Comparison of ENCODE assay signal across 1 cellular context in the genomic region with DNA sequence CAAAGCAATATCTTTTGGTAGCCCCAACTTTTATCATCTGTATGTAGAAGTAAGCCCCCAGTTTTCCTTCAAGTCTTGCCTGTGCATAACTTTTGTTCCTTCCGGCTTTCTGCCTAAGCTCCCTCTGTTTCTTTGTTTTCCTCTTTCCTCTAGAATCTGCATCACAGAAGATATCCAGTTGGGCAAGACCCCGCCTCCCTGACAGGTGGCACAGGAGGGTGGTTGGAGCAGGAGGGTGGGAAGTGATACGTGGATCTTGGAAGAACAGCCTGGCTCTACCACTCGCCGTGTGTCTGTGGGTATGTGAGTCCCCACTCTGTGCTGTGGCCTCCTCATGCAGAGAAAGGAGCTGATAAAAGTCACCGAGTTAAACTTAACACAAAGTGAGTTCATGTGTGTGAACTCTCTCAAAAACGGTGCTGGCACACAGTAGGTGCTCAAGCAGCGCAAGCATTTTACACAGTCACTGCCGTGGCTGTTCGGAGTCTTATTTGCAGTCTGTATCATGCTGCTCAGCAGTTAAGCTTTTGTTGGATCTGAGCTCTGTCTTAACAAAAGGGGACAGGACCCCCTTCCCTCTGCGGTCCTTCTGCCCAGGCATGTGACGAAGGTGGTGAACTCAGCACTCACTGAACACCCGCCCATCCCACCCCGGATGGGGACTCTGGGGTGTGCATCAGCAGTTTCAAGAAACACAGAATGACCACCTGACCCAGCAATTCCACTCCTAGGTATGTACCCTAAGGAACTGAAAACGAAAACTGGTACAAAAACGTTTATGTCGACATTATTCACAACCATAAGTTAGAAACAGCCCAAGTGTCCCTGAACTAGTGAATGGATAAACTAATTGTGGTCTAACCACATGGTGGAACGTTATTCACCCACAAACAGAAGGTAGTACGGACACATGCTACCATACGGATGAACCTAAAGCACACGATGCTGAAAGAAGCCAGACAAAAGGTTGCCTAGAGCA.
TF ChIP-seq lines count a peak whose summit lies in the region.

No MANE protein-coding gene starts in this region.

TF ChIP-seq in H1, 55 proteins besides CTCF, POLR2A, EP300 and RAD21:
- TF ChIP-seq GABPA (IDR thresholded peaks at IDR 0.05; ENCODE audit: borderline replicate concordance, insufficient read depth, low read length) (no peak), CHD2 (IDR thresholded peaks at IDR 0.05; ENCODE audit: low read length) (no peak), NANOG (IDR thresholded peaks at IDR 0.05; ENCODE audit: insufficient read depth, low read depth, low read length, poor library complexity, severe bottlenecking) (no peak), TAF7 (optimal IDR thresholded peaks at IDR 0.05; ENCODE audit: borderline replicate concordance, low read depth, low read length) (no peak), RNF2 (IDR thresholded peaks at IDR 0.05; ENCODE audit: borderline replicate concordance, low read depth, low read length, missing control alignments, poor library complexity, severe bottlenecking) (no peak), SIN3A (conservative IDR thresholded peaks at IDR 0.05 in 1 of 2, IDR thresholded peaks at IDR 0.05 in 1 of 2; ENCODE audit: low read depth in 1 of 2, low read length in 2 of 2) (no peak; a peak in 1 of 4 replicates), CEBPB (IDR thresholded peaks at IDR 0.05; ENCODE audit: low read depth, low read length) (peak; percentile 81), HDAC2 (IDR thresholded peaks at IDR 0.05; ENCODE audit: borderline replicate concordance in 1 of 2, low read depth in 2 of 2, low read length in 2 of 2) (peak; percentile 61 to 79; a peak in 2 of 4 replicates), SP1 (IDR thresholded peaks at IDR 0.05; ENCODE audit: low read depth, low read length) (no peak), JUND (IDR thresholded peaks at IDR 0.05; ENCODE audit: low read length) (no peak), MAX (IDR thresholded peaks at IDR 0.05) (peak; percentile 47), EGR1 (IDR thresholded peaks at IDR 0.05; ENCODE audit: borderline replicate concordance, low read depth, low read length) (0 out of 2 replicates have a peak, but pooled peaks have one; percentile 35), BACH1 (IDR thresholded peaks at IDR 0.05; ENCODE audit: low read length) (no peak), PHF8 (conservative IDR thresholded peaks at IDR 0.05; ENCODE audit: low read depth, low read length) (no peak), NRF1 (IDR thresholded peaks at IDR 0.05; ENCODE audit: low read depth, low read length) (no peak), JUN (IDR thresholded peaks at IDR 0.05; ENCODE audit: low read depth, low read length) (no peak), KDM4A (IDR thresholded peaks at IDR 0.05; ENCODE audit: low read depth, low read length, severe bottlenecking) (no peak), CREB1 (IDR thresholded peaks at IDR 0.05) (no peak), CBX8 (IDR thresholded peaks at IDR 0.05; ENCODE audit: borderline replicate concordance, low read depth, low read length) (no peak), SIRT6 (IDR thresholded peaks at IDR 0.05; ENCODE audit: low read length) (no peak), RXRA (IDR thresholded peaks at IDR 0.05; ENCODE audit: insufficient read depth, low read depth, low read length) (no peak), SP4 (IDR thresholded peaks at IDR 0.05; ENCODE audit: low read length) (no peak), SAP30 (IDR thresholded peaks at IDR 0.05; ENCODE audit: insufficient read depth, insufficient replicate concordance, low read length) (no peak), POLR2AphosphoS5 (IDR thresholded peaks at IDR 0.05; ENCODE audit: low read depth, low read length) (no peak), HDAC6 (IDR thresholded peaks at IDR 0.05; ENCODE audit: low read depth, low read length) (no peak), TCF12 (IDR thresholded peaks at IDR 0.05; ENCODE audit: low read depth, low read length) (no peak), RFX5 (IDR thresholded peaks at IDR 0.05; ENCODE audit: borderline replicate concordance, low read depth, low read length) (no peak), KDM1A (IDR thresholded peaks at IDR 0.05; ENCODE audit: borderline replicate concordance, low read length) (no peak), SIX5 (IDR thresholded peaks at IDR 0.05; ENCODE audit: low read depth, low read length) (no peak), MAFK (IDR thresholded peaks at IDR 0.05; ENCODE audit: low read depth, low read length) (no peak), BCL11A (IDR thresholded peaks at IDR 0.05; ENCODE audit: low read depth in 2 of 2, low read length in 2 of 2) (no peak), TBP (IDR thresholded peaks at IDR 0.05; ENCODE audit: low read depth, low read length) (no peak), TEAD4 (IDR thresholded peaks at IDR 0.05; ENCODE audit: low read depth, low read length) (no peak), GTF2F1 (IDR thresholded peaks at IDR 0.05; ENCODE audit: borderline replicate concordance, low read depth, low read length) (no peak), BRCA1 (IDR thresholded peaks at IDR 0.05; ENCODE audit: low read depth, low read length) (no peak), SUZ12 (IDR thresholded peaks at IDR 0.05; ENCODE audit: low read length) (no peak), RBBP5 (IDR thresholded peaks at IDR 0.05; ENCODE audit: borderline replicate concordance, low read depth, low read length) (no peak), KDM5A (IDR thresholded peaks at IDR 0.05; ENCODE audit: low read length) (no peak), CBX5 (IDR thresholded peaks at IDR 0.05; ENCODE audit: low read depth, low read length) (no peak), ZNF274 (IDR thresholded peaks at IDR 0.05; ENCODE audit: borderline replicate concordance, extremely low read depth, low read length) (no peak), SRF (IDR thresholded peaks at IDR 0.05; ENCODE audit: low read depth, low read length) (no peak), POU5F1 (IDR thresholded peaks at IDR 0.05; ENCODE audit: low read depth, low read length) (0 out of 2 replicates have a peak, but pooled peaks have one; percentile 13), EZH2 (IDR thresholded peaks at IDR 0.05; ENCODE audit: low read depth, low read length, severe bottlenecking) (no peak), FOSL1 (IDR thresholded peaks at IDR 0.05; ENCODE audit: insufficient read depth, low read depth, low read length) (no peak), ASH2L (IDR thresholded peaks at IDR 0.05; ENCODE audit: low read length) (peak; percentile 58), SP2 (IDR thresholded peaks at IDR 0.05; ENCODE audit: low read length) (no peak), CTBP2 (IDR thresholded peaks at IDR 0.05; ENCODE audit: borderline replicate concordance, insufficient read depth, insufficient read length, low read length) (no peak)
- TF ChIP-seq, protein P1, sequence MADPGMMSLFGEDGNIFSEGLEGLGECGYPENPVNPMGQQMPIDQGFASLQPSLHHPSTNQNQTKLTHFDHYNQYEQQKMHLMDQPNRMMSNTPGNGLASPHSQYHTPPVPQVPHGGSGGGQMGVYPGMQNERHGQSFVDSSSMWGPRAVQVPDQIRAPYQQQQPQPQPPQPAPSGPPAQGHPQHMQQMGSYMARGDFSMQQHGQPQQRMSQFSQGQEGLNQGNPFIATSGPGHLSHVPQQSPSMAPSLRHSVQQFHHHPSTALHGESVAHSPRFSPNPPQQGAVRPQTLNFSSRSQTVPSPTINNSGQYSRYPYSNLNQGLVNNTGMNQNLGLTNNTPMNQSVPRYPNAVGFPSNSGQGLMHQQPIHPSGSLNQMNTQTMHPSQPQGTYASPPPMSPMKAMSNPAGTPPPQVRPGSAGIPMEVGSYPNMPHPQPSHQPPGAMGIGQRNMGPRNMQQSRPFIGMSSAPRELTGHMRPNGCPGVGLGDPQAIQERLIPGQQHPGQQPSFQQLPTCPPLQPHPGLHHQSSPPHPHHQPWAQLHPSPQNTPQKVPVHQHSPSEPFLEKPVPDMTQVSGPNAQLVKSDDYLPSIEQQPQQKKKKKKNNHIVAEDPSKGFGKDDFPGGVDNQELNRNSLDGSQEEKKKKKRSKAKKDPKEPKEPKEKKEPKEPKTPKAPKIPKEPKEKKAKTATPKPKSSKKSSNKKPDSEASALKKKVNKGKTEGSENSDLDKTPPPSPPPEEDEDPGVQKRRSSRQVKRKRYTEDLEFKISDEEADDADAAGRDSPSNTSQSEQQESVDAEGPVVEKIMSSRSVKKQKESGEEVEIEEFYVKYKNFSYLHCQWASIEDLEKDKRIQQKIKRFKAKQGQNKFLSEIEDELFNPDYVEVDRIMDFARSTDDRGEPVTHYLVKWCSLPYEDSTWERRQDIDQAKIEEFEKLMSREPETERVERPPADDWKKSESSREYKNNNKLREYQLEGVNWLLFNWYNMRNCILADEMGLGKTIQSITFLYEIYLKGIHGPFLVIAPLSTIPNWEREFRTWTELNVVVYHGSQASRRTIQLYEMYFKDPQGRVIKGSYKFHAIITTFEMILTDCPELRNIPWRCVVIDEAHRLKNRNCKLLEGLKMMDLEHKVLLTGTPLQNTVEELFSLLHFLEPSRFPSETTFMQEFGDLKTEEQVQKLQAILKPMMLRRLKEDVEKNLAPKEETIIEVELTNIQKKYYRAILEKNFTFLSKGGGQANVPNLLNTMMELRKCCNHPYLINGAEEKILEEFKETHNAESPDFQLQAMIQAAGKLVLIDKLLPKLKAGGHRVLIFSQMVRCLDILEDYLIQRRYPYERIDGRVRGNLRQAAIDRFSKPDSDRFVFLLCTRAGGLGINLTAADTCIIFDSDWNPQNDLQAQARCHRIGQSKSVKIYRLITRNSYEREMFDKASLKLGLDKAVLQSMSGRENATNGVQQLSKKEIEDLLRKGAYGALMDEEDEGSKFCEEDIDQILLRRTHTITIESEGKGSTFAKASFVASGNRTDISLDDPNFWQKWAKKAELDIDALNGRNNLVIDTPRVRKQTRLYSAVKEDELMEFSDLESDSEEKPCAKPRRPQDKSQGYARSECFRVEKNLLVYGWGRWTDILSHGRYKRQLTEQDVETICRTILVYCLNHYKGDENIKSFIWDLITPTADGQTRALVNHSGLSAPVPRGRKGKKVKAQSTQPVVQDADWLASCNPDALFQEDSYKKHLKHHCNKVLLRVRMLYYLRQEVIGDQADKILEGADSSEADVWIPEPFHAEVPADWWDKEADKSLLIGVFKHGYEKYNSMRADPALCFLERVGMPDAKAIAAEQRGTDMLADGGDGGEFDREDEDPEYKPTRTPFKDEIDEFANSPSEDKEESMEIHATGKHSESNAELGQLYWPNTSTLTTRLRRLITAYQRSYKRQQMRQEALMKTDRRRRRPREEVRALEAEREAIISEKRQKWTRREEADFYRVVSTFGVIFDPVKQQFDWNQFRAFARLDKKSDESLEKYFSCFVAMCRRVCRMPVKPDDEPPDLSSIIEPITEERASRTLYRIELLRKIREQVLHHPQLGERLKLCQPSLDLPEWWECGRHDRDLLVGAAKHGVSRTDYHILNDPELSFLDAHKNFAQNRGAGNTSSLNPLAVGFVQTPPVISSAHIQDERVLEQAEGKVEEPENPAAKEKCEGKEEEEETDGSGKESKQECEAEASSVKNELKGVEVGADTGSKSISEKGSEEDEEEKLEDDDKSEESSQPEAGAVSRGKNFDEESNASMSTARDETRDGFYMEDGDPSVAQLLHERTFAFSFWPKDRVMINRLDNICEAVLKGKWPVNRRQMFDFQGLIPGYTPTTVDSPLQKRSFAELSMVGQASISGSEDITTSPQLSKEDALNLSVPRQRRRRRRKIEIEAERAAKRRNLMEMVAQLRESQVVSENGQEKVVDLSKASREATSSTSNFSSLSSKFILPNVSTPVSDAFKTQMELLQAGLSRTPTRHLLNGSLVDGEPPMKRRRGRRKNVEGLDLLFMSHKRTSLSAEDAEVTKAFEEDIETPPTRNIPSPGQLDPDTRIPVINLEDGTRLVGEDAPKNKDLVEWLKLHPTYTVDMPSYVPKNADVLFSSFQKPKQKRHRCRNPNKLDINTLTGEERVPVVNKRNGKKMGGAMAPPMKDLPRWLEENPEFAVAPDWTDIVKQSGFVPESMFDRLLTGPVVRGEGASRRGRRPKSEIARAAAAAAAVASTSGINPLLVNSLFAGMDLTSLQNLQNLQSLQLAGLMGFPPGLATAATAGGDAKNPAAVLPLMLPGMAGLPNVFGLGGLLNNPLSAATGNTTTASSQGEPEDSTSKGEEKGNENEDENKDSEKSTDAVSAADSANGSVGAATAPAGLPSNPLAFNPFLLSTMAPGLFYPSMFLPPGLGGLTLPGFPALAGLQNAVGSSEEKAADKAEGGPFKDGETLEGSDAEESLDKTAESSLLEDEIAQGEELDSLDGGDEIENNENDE (IDR thresholded peaks at IDR 0.05; ENCODE audit: insufficient replicate concordance, low read length) = no peak
- TF ChIP-seq, protein P2, sequence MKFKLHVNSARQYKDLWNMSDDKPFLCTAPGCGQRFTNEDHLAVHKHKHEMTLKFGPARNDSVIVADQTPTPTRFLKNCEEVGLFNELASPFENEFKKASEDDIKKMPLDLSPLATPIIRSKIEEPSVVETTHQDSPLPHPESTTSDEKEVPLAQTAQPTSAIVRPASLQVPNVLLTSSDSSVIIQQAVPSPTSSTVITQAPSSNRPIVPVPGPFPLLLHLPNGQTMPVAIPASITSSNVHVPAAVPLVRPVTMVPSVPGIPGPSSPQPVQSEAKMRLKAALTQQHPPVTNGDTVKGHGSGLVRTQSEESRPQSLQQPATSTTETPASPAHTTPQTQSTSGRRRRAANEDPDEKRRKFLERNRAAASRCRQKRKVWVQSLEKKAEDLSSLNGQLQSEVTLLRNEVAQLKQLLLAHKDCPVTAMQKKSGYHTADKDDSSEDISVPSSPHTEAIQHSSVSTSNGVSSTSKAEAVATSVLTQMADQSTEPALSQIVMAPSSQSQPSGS (IDR thresholded peaks at IDR 0.05; ENCODE audit: low read length) = no peak
- TF ChIP-seq, protein P3, sequence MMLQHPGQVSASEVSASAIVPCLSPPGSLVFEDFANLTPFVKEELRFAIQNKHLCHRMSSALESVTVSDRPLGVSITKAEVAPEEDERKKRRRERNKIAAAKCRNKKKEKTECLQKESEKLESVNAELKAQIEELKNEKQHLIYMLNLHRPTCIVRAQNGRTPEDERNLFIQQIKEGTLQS (IDR thresholded peaks at IDR 0.05; ENCODE audit: insufficient read depth, low read depth, low read length) = no peak
- TF ChIP-seq, protein P4, sequence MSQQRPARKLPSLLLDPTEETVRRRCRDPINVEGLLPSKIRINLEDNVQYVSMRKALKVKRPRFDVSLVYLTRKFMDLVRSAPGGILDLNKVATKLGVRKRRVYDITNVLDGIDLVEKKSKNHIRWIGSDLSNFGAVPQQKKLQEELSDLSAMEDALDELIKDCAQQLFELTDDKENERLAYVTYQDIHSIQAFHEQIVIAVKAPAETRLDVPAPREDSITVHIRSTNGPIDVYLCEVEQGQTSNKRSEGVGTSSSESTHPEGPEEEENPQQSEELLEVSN (IDR thresholded peaks at IDR 0.05) = 0 out of 2 replicates have a peak, but pooled peaks have one; percentile 2
- TF ChIP-seq, protein P5, sequence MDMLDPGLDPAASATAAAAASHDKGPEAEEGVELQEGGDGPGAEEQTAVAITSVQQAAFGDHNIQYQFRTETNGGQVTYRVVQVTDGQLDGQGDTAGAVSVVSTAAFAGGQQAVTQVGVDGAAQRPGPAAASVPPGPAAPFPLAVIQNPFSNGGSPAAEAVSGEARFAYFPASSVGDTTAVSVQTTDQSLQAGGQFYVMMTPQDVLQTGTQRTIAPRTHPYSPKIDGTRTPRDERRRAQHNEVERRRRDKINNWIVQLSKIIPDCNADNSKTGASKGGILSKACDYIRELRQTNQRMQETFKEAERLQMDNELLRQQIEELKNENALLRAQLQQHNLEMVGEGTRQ (IDR thresholded peaks at IDR 0.05; ENCODE audit: low read length) = no peak
